18 cellular contexts compared by ENCODE assay signal in the genomic region with DNA sequence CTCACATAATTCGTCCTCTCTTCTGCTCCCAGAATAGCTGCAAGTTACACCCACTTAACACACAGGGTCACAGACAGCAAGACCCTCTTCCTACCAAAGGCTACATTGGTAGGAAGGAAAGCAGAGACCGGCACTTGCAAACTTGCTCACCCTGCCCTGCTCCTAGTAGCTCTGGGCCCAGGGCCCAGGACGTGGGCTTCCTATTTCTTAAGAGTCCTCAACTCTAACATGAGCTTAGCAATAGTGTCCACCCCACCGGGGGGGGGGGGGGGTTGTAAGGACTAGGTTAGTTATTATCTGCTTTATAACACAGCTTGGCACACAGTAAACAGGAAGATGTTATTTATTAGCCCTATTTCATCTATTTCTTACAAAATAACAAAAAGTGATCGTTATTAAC.
DNase-seq lines count a peak whose midpoint lies in the region; ATAC-seq and TF ChIP-seq lines count a peak whose summit lies in the region.
"Had no signal": no experiment of that assay in that cellular context is flagged by ENCODE, and none has a peak within 500 bp of the region (broad histone marks: within the 10 kb centered on the region; RNA-seq: fewer than 3 reads in every experiment).

No MANE protein-coding gene starts in this region.

- H3K4me1 ChIP-seq in GM23338 (ENCODE audit: insufficient read depth) (peaks cover 18% of the 10 kb centered on the region), adipocyte (ENCODE audit: control insufficient read depth, insufficient read depth, low read length) (peaks cover 38% of the 10 kb centered on the region), left lung (peaks cover 1 to 8% of the 10 kb centered on the region in 2 donors), sigmoid colon (peaks cover 0 to 69% (median 67%) of the 10 kb centered on the region in 4 donors)

- ATAC-seq in GM23338, result no peak
- ATAC-seq in left lung, result peak; percentile 69
- no peak for ATAC-seq in activated T-cell treated with anti-CD3 and anti-CD28 coated beads, Interleukin-2, amount 50 U/mL, for 4 hours

- no peak overlapping the region for H3K27ac Mint-ChIP-seq in GM23338

- H3K36me3 ChIP-seq in GM23338 (ENCODE audit: insufficient read depth) (0 out of 2 replicates have a peak, but pooled peaks cover 3% of the 10 kb centered on the region), adipocyte (ENCODE audit: control insufficient read depth, insufficient read depth, low read length, severe bottlenecking) (peaks cover 24% of the 10 kb centered on the region), left lung (peaks cover 0 to 27% of the 10 kb centered on the region in 2 donors), sigmoid colon (peaks cover 5 to 20% (median 9%) of the 10 kb centered on the region in 4 donors)

- H3K4me2 ChIP-seq in GM23338, result no peak overlapping the region
- H3K4me2 ChIP-seq: BLaER1 treated with 17β-estradiol and CSF1 and Interleukin-3, amounts not matched to agents 10 nM and 100 nM had no signal

- intact Hi-C loops in left lung (cut with DNase I) (no loop called here), sigmoid colon (cut with DNase I) (loop anchor here (5.0 kb wide), 3 partner anchors 64 to 486 kb away; no protein-coding TSS in a partner anchor)

- TF ChIP-seq POLR2A in sigmoid colon (IDR thresholded peaks at IDR 0.05), result no peak

- TF ChIP-seq CTCF in GM23338 (conservative IDR thresholded peaks at IDR 0.05; ENCODE audit: low read depth in 2 of 2) (no peak), left lung (IDR thresholded peaks at IDR 0.05) (no peak), sigmoid colon (IDR thresholded peaks at IDR 0.05) (no peak)

- peaks cover 25% of the 10 kb centered on the region for H3K36me3 Mint-ChIP-seq in GM23338 (ENCODE audit: low read depth)
- no peaks in the 10 kb centered on the region for H3K36me3 Mint-ChIP-seq in activated T-cell treated with anti-CD3 and anti-CD28 coated beads, Interleukin-2, amount 50 U/mL, for 4 hours (ENCODE audit: insufficient read depth)

- H3K9me3 ChIP-seq in adipocyte (ENCODE audit: control insufficient read depth, low read length) (no peaks in the 10 kb centered on the region), left lung (no peaks in the 10 kb centered on the region), sigmoid colon (no peaks in the 10 kb centered on the region)
- H3K9me3 ChIP-seq: HAP-1, Peyer's patch had no signal

- H3K9me3 Mint-ChIP-seq in GM23338, result no peaks in the 10 kb centered on the region; the same call in 2 of the 3 replicates
- H3K9me3 Mint-ChIP-seq in activated T-cell treated with anti-CD3 and anti-CD28 coated beads, Interleukin-2, amount 50 U/mL, for 4 hours, result no peaks in the 10 kb centered on the region

- no peak for TF ChIP-seq EP300 in sigmoid colon (IDR thresholded peaks at IDR 0.05)

- H2AFZ ChIP-seq in GM23338, result no peak overlapping the region

- DNase-seq in GM23338 (ENCODE audit: low spot score), result no peak
- no peak for DNase-seq in adipocyte (ENCODE audit: low read depth)
- no peak for DNase-seq in left lung
- peak; percentile 66 for DNase-seq in sigmoid colon
- DNase-seq in activated CD4-positive, alpha-beta T cell treated with anti-CD3 and anti-CD28 coated beads for 4 hours, result no peak
- no peak for DNase-seq in effector CD4-positive, alpha-beta T cell
- DNase-seq in activated T-cell treated with anti-CD3 and anti-CD28 coated beads, Interleukin-2, amount 50 U/mL, for 4 hours, result no peak
- no peak for DNase-seq in A172 (ENCODE audit: low spot score)
- DNase-seq: DMS153, EL, Karpas-422, NCI-H1930, NCI-H2171 treated with DMSO at 0.1 percent for 48 hours, NCI-H82, Peyer's patch, SHP77 treated with DMSO at 0.1 percent for 48 hours had no signal

- no peaks in the 10 kb centered on the region for H3F3A ChIP-seq in GM23338 (replicated peaks; ENCODE audit: low read depth)

- no peak overlapping the region for H3K4me3 ChIP-seq in GM23338
- H3K4me3 ChIP-seq in adipocyte (ENCODE audit: low read length), result no peak overlapping the region
- no peak overlapping the region for H3K4me3 ChIP-seq in left lung
- no peak overlapping the region for H3K4me3 ChIP-seq in sigmoid colon
- H3K4me3 ChIP-seq: BLaER1 treated with 17β-estradiol and CSF1 and Interleukin-3, amounts not matched to agents 10 nM and 100 nM; HAP-1; Peyer's patch had no signal

- peak overlapping the region; percentile 43 for H3K9ac ChIP-seq in adipocyte (ENCODE audit: low read length)

- H3K27ac ChIP-seq in GM23338 (ENCODE audit: low read depth) (peak overlapping the region; percentile 14; the same call in 1 of the 2 replicates), left lung (no peak overlapping the region), sigmoid colon (peak overlapping the region; percentile 15 to 74 (median 66))
- H3K27ac ChIP-seq: BLaER1 treated with 17β-estradiol and CSF1 and Interleukin-3, amounts not matched to agents 10 nM and 100 nM; Peyer's patch had no signal

- H3K9me2 ChIP-seq in GM23338 (ENCODE audit: insufficient read depth), result no peaks in the 10 kb centered on the region

- 79% methylated on average over 5 of the region's 5 CpGs for WGBS in sigmoid colon, 2 donors

- no peak overlapping the region for H3K4me3 Mint-ChIP-seq in GM23338
- H3K4me3 Mint-ChIP-seq in activated T-cell treated with anti-CD3 and anti-CD28 coated beads, Interleukin-2, amount 50 U/mL, for 4 hours, result no peak overlapping the region

- peaks cover 3% of the 10 kb centered on the region for H3K27me3 Mint-ChIP-seq in GM23338 (ENCODE audit: insufficient read depth, low read depth, poor library complexity)
- peaks cover 3% of the 10 kb centered on the region for H3K27me3 Mint-ChIP-seq in activated T-cell treated with anti-CD3 and anti-CD28 coated beads, Interleukin-2, amount 50 U/mL, for 4 hours (ENCODE audit: low read depth)

- H3K79me2 ChIP-seq in GM23338 (replicated peaks; ENCODE audit: insufficient read depth), result peaks cover 74% of the 10 kb centered on the region

- H3K4me1 Mint-ChIP-seq in GM23338, result peaks cover 30% of the 10 kb centered on the region
- no peaks in the 10 kb centered on the region for H3K4me1 Mint-ChIP-seq in activated T-cell treated with anti-CD3 and anti-CD28 coated beads, Interleukin-2, amount 50 U/mL, for 4 hours (ENCODE audit: low read depth)

- peaks cover 18% of the 10 kb centered on the region; the same call in 1 of the 2 replicates for H4K20me1 ChIP-seq in GM23338 (replicated peaks; ENCODE audit: insufficient read depth)

- no peaks in the 10 kb centered on the region for H3K27me3 ChIP-seq in GM23338 (ENCODE audit: insufficient read depth)
- no peaks in the 10 kb centered on the region for H3K27me3 ChIP-seq in adipocyte (replicated peaks; ENCODE audit: control insufficient read depth, insufficient read depth, low read length)
- no peaks in the 10 kb centered on the region for H3K27me3 ChIP-seq in left lung
- no peaks in the 10 kb centered on the region for H3K27me3 ChIP-seq in sigmoid colon
- H3K27me3 ChIP-seq: BLaER1 treated with 17β-estradiol and CSF1 and Interleukin-3, amounts not matched to agents 10 nM and 100 nM; Peyer's patch had no signal

TF ChIP-seq in GM23338, 12 proteins besides CTCF, POLR2A, EP300 and RAD21 (continues in another document):
- TF ChIP-seq STAT1 (IDR thresholded peaks at IDR 0.05; ENCODE audit: unreplicated experiment), result no peak
- no peak for TF ChIP-seq ZNF331 (CRISPR knock-in tag; IDR thresholded peaks at IDR 0.05; ENCODE audit: low read depth)
- no peak for TF ChIP-seq ZNF114 (CRISPR knock-in tag; IDR thresholded peaks at IDR 0.05)
- TF ChIP-seq NANOG (IDR thresholded peaks at IDR 0.05; ENCODE audit: borderline replicate concordance), result no peak
- TF ChIP-seq EZH2 (IDR thresholded peaks at IDR 0.05; ENCODE audit: low read depth, unreplicated experiment), result no peak
- no peak for TF ChIP-seq CREB1 (CRISPR knock-in tag; IDR thresholded peaks at IDR 0.05; ENCODE audit: low read depth)
- TF ChIP-seq, protein P1, sequence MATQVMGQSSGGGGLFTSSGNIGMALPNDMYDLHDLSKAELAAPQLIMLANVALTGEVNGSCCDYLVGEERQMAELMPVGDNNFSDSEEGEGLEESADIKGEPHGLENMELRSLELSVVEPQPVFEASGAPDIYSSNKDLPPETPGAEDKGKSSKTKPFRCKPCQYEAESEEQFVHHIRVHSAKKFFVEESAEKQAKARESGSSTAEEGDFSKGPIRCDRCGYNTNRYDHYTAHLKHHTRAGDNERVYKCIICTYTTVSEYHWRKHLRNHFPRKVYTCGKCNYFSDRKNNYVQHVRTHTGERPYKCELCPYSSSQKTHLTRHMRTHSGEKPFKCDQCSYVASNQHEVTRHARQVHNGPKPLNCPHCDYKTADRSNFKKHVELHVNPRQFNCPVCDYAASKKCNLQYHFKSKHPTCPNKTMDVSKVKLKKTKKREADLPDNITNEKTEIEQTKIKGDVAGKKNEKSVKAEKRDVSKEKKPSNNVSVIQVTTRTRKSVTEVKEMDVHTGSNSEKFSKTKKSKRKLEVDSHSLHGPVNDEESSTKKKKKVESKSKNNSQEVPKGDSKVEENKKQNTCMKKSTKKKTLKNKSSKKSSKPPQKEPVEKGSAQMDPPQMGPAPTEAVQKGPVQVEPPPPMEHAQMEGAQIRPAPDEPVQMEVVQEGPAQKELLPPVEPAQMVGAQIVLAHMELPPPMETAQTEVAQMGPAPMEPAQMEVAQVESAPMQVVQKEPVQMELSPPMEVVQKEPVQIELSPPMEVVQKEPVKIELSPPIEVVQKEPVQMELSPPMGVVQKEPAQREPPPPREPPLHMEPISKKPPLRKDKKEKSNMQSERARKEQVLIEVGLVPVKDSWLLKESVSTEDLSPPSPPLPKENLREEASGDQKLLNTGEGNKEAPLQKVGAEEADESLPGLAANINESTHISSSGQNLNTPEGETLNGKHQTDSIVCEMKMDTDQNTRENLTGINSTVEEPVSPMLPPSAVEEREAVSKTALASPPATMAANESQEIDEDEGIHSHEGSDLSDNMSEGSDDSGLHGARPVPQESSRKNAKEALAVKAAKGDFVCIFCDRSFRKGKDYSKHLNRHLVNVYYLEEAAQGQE (IDR thresholded peaks at IDR 0.05; ENCODE audit: unreplicated experiment), result no peak
- no peak for TF ChIP-seq POLR2AphosphoS5 (IDR thresholded peaks at IDR 0.05; ENCODE audit: low read depth)
- no peak for TF ChIP-seq JUNB (IDR thresholded peaks at IDR 0.05; ENCODE audit: unreplicated experiment)

Comparison
In these comparisons a context has a peak if more than half of its experiments do, and no peak if none do; other contexts are left out.
1. H3K27ac ChIP-seq: peak in GM23338 (single experiment) and sigmoid colon (4 of 4); none in left lung (0 of 2).